14 cellular contexts compared by ENCODE assay signal in the genomic region with DNA sequence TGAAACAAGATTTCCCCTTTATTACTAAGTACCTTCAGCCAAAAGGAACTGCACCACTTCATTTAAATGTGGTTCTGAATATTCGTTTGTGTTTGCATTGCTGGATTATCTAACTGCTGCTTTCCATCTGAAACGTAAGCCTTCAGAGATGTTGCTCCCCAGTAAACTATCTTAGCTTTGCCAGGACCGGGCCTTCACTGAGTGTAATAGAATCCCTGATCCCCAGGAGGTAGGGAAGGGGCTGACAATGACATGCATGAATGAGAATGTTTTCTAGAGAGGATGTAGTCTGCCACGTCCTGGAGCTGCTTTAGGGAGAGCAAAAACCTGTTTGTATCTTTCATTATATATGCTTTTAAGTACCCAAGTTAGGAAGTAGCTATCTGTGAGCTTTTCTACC. TPM values are rescaled to one million over a fixed set of nuclear protein-coding genes. Genes with fewer than 3 reads are reported as not detected.
"Had no signal": no experiment of that assay in that cellular context is flagged by ENCODE, and none has a peak within 500 bp of the region (broad histone marks: within the 10 kb centered on the region; RNA-seq: fewer than 3 reads in every experiment).

No MANE protein-coding gene starts in this region.

- H3K36me3 Mint-ChIP-seq: naive thymus-derived CD4-positive, alpha-beta T cell had no signal

- H3K4me3 Mint-ChIP-seq: naive thymus-derived CD4-positive, alpha-beta T cell had no signal

- ATAC-seq: mucosa of descending colon; naive thymus-derived CD4-positive, alpha-beta T cell had no signal

- DNase-seq: activated CD4-positive, alpha-beta T cell treated with anti-CD3 and anti-CD28 coated beads for 1 hour; activated CD4-positive, alpha-beta T cell treated with anti-CD3 and anti-CD28 coated beads, Interleukin-2, amount 50 U/mL, for 4 hours; activated naive CD4-positive, alpha-beta T cell treated with anti-CD3 and anti-CD28 coated beads, Interleukin-2, amount 50 U/mL, for 16 hours; dorsolateral prefrontal cortex; kidney; left ventricle myocardium inferior; mucosa of descending colon; naive thymus-derived CD4-positive, alpha-beta T cell; stimulated activated CD4-positive, alpha-beta T cell treated with anti-CD3 and anti-CD28 coated beads, Interleukin-12 subunit alpha, Interleukin-12 subunit beta, amount 100 ng/mL, for 4 hours; stimulated activated CD4-positive, alpha-beta T cell treated with anti-CD3 and anti-CD28 coated beads, Interleukin-2, amount 100 ng/mL, for 24 hours; stomach; testis; upper lobe of left lung had no signal

RNA-seq across cellular contexts. Expression of a gene that starts 19.5 kb away (rescaled TPM):
- total RNA-seq: cardiac muscle cell; left ventricle myocardium inferior; naive thymus-derived CD4-positive, alpha-beta T cell had no signal
